In the genomic region with DNA sequence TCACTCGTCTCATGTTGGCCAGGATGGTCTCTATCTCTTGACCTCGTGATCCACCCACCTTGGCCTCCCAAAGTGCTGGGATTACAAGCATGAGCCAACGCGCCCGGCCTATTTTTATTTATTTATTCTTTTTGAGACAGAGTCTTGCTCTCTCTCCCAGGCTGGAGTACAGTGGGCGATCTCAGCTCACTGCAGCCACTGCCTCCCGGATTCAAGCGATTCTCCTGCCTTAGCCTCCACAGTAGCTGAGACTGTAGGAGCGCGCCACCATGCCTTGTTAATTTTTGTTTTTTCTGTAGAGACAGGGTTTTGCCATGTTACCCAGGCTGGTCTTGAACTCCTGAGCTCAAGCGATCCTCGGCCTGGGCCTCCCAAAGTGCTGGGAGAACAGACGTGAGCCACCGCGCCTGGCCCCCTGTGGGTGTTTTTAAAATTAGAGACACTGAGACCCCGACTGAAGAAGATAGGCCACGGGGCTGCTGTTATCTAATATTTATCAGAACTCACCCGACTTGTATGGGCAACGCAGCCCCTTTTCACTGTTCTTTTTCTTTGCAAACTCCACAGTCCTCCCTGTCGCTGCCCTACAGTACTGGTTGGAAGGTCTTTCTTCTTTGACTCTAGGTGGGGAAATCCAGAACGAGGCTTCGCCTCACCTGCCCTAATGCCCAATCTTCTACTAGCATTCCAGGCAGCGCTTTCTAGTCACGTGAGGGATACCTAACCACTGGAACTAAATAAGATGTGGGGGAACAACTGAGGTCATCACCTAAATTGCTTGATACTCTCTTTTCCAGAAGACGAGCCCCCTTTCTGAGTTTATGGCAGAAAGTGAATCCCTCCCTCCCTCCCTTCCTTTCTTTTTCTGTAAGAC, we compare ENCODE assay signal across 8 cellular contexts. TPM values are rescaled to one million over a fixed set of nuclear protein-coding genes. Genes with fewer than 3 reads are reported as not detected.
DNase-seq lines count a peak whose midpoint lies in the region; ATAC-seq and TF ChIP-seq lines count a peak whose summit lies in the region.

No MANE protein-coding gene starts in this region.

- intact Hi-C loops in A673 (cut with micrococcal nuclease; ENCODE audit: unreplicated experiment) = no loop called here

- H3K27ac ChIP-seq in A673 (ENCODE audit: low read depth, low read length, poor library complexity, severe bottlenecking) = peak overlapping the region; percentile 94
- peak overlapping the region; percentile 71; the same call in 1 of the 2 replicates for H3K27ac ChIP-seq in KMS-11
- peak overlapping the region; percentile 99 for H3K27ac ChIP-seq in cingulate gyrus (ENCODE audit: low read depth, low read length)

- H3K27me3 Mint-ChIP-seq in neural crest cell (ENCODE audit: low read depth) = peaks cover 12% of the 10 kb centered on the region

- H3K4me2 ChIP-seq in KMS-11 = peak overlapping the region; percentile 65; the same call in 1 of the 2 replicates

- POLR2A ChIA-PET in A673 (lab: Charles Lee; ENCODE audit: low non-redundant PET) = no interaction called here

- H3K27me3 ChIP-seq in A673 (replicated peaks; ENCODE audit: insufficient read depth, low read depth, low read length, poor library complexity) (no peaks in the 10 kb centered on the region), KMS-11 (ENCODE audit: insufficient read depth, low read depth) (no peaks in the 10 kb centered on the region)

- CTCF ChIA-PET in A673 (lab: Charles Lee) = interaction anchor here (0.5 kb wide), 1 partner anchor 519 kb away, joined by 3 read pairs; no protein-coding TSS in a partner anchor

- H3K4me3 Mint-ChIP-seq in neural crest cell = peak overlapping the region; percentile 61

- H3K36me3 ChIP-seq in A673 (ENCODE audit: insufficient read depth, low read length, poor library complexity, severe bottlenecking) (peaks cover 5% of the 10 kb centered on the region), KMS-11 (ENCODE audit: insufficient read depth) (no peaks in the 10 kb centered on the region)

- H3K4me1 Mint-ChIP-seq in neural crest cell = peaks cover 24% of the 10 kb centered on the region

- no peaks in the 10 kb centered on the region for H3K9me3 Mint-ChIP-seq in neural crest cell

- H3K4me1 ChIP-seq in A673 (ENCODE audit: insufficient read depth, low read length, poor library complexity, severe bottlenecking) (peaks cover 7% of the 10 kb centered on the region), KMS-11 (ENCODE audit: low read depth, poor library complexity, severe bottlenecking) (peaks cover 19% of the 10 kb centered on the region)

- no peak for TF ChIP-seq CTCF in A673 (conservative IDR thresholded peaks at IDR 0.05; ENCODE audit: low read depth, low read length)
- no peak for TF ChIP-seq CTCF in KMS-11 (conservative IDR thresholded peaks at IDR 0.05; ENCODE audit: low read depth, low read length)
- no peak for TF ChIP-seq CTCF in neural crest cell (conservative IDR thresholded peaks at IDR 0.05)

- BruUV-seq in A673 (replicated peaks; lab: Mats Ljungman, UMichigan) = no TSS peak

- no peaks in the 10 kb centered on the region for H3K79me2 ChIP-seq in KMS-11 (ENCODE audit: insufficient read depth, low read depth)

- H2AFZ ChIP-seq in KMS-11 (ENCODE audit: low read depth) = peak overlapping the region; percentile 82; the same call in 1 of the 2 replicates

- DNase-seq in A673 (ENCODE audit: low spot score) (no peak), neural crest cell (ENCODE audit: low read depth, low spot score) (no peak), T-helper 9 cell (no peak)
- no peak for DNase-seq in stimulated activated CD4-positive, alpha-beta T cell treated with anti-CD3 and anti-CD28 coated beads, Interleukin-2, amount 100 ng/mL, for 48 hours

- H4K20me1 ChIP-seq in KMS-11 (ENCODE audit: insufficient read depth) = no peaks in the 10 kb centered on the region

- no peak overlapping the region for H3K4me3 ChIP-seq in A673 (ENCODE audit: low read depth, low read length, poor library complexity, severe bottlenecking)
- H3K4me3 ChIP-seq in KMS-11 (IDR thresholded peaks at IDR 0.05; ENCODE audit: insufficient read depth, low read depth, low read length) = no peak overlapping the region

- no peaks in the 10 kb centered on the region for H3K36me3 Mint-ChIP-seq in neural crest cell (ENCODE audit: low read depth)

- no peak overlapping the region for H3K27ac Mint-ChIP-seq in neural crest cell (ENCODE audit: unreplicated experiment)

- no peak for ATAC-seq in HG02973 (IDR thresholded peaks at IDR 0.05; ENCODE audit: unreplicated experiment)
- ATAC-seq in HG03097 (IDR thresholded peaks at IDR 0.05; ENCODE audit: low FRiP score, unreplicated experiment) = no peak

- peak overlapping the region; percentile 67; the same call in 1 of the 2 replicates for H3K9ac ChIP-seq in KMS-11

- H3K9me3 ChIP-seq in A673 (ENCODE audit: low read depth, low read length, poor library complexity, severe bottlenecking) = no peaks in the 10 kb centered on the region

RNA-seq across cellular contexts. Expression of gene GABARAPL1, which starts 1.3 kb away (rescaled TPM):
- total RNA-seq in A673 (2021) (63.3 and 70.6 TPM in 2 replicates), neural crest cell (16.0 and 17.4 TPM in 2 replicates)

RNA-seq across cellular contexts. Expression of gene TMEM52B, which starts 32.5 kb away (rescaled TPM):
- total RNA-seq in A673 (2021) (0.24 TPM in 1 of 2 replicates, not detected in the other), neural crest cell (not detected in 2 replicates)

RNA-seq across cellular contexts. Expression of gene OLR1, which starts 39.4 kb away (rescaled TPM):
- not detected in 2 replicates for total RNA-seq in A673 (2021)
- total RNA-seq in neural crest cell = not detected in 2 replicates
